In the genomic region with DNA sequence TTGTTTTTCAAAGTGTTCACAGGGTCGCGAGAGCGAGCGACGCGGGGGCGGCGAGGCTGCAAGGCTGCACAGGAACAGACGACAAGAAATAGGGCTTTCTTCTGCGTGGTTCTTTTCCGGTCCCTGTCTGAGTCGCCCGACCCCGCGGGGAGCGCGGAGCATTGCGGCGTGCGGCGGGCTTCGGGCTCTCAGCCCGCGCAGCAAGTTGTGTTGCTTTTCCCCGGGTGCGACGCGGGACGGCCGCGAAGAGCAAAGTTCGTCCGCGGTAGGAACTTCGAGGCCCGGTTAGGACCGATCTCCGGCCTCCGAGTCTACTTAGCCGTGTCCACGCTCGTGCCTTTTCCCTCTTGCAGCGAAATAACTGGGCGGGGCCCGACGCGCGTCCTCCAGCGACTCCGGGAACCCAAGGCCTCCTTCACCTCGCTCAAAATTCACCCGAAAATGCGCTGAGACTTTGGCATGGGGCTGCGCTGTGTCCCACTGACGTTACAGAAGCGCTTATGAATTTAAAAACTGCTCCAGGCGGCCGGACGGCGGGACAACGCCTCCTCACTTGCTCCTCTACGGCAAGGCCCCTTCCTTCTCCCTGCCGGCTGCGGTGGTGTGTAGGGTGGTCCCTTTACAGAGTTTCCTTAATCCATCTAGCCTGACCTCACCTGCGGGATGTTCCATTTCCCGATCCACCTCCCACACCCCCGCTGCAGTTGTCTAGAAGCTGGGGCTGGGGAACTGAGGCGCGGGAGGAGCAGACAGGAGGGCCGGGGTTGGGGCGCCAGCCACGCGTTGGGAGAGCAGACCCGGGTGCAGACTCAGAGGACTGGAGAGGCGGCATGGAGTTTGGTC, we compare ENCODE assay signal across 1 cellular context.
TF ChIP-seq lines count a peak whose summit lies in the region.

No MANE protein-coding gene starts in this region.

TF ChIP-seq in GM12878, 131 proteins besides CTCF, POLR2A, EP300 and RAD21:
- TF ChIP-seq SUZ12 (IDR thresholded peaks at IDR 0.05; ENCODE audit: unreplicated experiment) = peak; percentile 69
- TF ChIP-seq, protein P1, sequence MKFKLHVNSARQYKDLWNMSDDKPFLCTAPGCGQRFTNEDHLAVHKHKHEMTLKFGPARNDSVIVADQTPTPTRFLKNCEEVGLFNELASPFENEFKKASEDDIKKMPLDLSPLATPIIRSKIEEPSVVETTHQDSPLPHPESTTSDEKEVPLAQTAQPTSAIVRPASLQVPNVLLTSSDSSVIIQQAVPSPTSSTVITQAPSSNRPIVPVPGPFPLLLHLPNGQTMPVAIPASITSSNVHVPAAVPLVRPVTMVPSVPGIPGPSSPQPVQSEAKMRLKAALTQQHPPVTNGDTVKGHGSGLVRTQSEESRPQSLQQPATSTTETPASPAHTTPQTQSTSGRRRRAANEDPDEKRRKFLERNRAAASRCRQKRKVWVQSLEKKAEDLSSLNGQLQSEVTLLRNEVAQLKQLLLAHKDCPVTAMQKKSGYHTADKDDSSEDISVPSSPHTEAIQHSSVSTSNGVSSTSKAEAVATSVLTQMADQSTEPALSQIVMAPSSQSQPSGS (IDR thresholded peaks at IDR 0.05; ENCODE audit: low read length) = no peak
- no peak for TF ChIP-seq SIN3A (IDR thresholded peaks at IDR 0.05; ENCODE audit: low read depth, low read length)
- TF ChIP-seq POLR2AphosphoS2 (IDR thresholded peaks at IDR 0.05; ENCODE audit: low read depth, low read length) = 0 out of 2 replicates have a peak, but pooled peaks have one; percentile 14
- TF ChIP-seq, protein P2, sequence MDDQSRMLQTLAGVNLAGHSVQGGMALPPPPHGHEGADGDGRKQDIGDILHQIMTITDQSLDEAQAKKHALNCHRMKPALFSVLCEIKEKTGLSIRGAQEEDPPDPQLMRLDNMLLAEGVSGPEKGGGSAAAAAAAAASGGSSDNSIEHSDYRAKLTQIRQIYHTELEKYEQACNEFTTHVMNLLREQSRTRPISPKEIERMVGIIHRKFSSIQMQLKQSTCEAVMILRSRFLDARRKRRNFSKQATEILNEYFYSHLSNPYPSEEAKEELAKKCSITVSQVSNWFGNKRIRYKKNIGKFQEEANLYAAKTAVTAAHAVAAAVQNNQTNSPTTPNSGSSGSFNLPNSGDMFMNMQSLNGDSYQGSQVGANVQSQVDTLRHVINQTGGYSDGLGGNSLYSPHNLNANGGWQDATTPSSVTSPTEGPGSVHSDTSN (IDR thresholded peaks at IDR 0.05; ENCODE audit: insufficient replicate concordance, low read depth, low read length) = no peak
- no peak for TF ChIP-seq CREB1 (IDR thresholded peaks at IDR 0.05; ENCODE audit: low read depth)
- TF ChIP-seq, protein P3, sequence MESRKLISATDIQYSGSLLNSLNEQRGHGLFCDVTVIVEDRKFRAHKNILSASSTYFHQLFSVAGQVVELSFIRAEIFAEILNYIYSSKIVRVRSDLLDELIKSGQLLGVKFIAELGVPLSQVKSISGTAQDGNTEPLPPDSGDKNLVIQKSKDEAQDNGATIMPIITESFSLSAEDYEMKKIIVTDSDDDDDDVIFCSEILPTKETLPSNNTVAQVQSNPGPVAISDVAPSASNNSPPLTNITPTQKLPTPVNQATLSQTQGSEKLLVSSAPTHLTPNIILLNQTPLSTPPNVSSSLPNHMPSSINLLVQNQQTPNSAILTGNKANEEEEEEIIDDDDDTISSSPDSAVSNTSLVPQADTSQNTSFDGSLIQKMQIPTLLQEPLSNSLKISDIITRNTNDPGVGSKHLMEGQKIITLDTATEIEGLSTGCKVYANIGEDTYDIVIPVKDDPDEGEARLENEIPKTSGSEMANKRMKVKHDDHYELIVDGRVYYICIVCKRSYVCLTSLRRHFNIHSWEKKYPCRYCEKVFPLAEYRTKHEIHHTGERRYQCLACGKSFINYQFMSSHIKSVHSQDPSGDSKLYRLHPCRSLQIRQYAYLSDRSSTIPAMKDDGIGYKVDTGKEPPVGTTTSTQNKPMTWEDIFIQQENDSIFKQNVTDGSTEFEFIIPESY (IDR thresholded peaks at IDR 0.05) = no peak
- no peak for TF ChIP-seq STAT1 (conservative IDR thresholded peaks at IDR 0.05)
- 0 out of 2 replicates have a peak, but pooled peaks have one; percentile 82 for TF ChIP-seq EZH2 (IDR thresholded peaks at IDR 0.05; ENCODE audit: borderline replicate concordance, control insufficient read depth, low read depth, low read length)
- no peak for TF ChIP-seq ATF7 (IDR thresholded peaks at IDR 0.05; ENCODE audit: low read depth)
- TF ChIP-seq MTA3 (IDR thresholded peaks at IDR 0.05; ENCODE audit: borderline replicate concordance, low read length) = no peak
- TF ChIP-seq STAT3 (IDR thresholded peaks at IDR 0.05; ENCODE audit: low read depth, low read length) = no peak
- TF ChIP-seq, protein P4, sequence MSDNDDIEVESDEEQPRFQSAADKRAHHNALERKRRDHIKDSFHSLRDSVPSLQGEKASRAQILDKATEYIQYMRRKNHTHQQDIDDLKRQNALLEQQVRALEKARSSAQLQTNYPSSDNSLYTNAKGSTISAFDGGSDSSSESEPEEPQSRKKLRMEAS (IDR thresholded peaks at IDR 0.05; ENCODE audit: low read depth, low read length) = no peak
